Comparison of ENCODE assay signal across 1 cellular context in the genomic region with DNA sequence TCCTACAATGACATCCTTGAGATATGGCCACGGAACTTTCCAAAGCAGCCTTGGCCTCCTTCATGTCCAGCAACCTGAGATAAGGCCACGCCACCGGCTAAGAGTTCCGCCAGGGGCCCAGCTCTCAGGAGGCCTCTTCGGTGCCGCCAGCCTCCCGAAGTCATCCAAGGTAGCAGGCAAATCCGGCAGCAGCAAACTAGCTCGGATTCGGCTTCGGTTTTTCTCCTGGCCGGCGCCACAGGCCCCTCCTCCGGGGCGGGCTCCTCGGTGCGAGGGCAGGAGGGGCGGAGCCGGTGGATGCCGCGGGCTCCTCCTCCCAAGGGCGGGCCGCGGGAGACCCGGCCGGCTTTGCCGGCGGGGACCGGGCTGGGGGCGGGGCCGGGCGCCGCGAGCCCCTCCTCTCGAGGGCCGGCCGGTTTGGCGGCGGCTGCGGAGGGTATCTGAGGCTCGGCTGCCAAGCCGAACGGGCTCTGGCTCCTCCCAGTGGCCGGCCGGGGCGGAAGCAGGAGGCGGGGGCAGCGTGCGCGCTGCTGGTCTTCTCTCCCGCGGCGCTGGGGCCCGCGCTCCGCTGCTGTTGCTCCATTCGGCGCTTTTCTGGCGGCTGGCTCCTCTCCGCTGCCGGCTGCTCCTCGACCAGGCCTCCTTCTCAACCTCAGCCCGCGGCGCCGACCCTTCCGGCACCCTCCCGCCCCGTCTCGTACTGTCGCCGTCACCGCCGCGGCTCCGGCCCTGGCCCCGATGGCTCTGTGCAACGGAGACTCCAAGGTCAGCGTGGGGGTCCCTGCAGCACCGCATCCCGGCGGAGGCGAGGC.
TF ChIP-seq lines count a peak whose summit lies in the region.

Gene GMPS, plus strand, starts transcription at position 518 of the 812 bp plus-strand sequence. Its CDS starts 221 bp downstream, at position 739.

TF ChIP-seq in K562, 482 proteins besides CTCF, POLR2A, EP300 and RAD21 (continued from another document and continues in another):
- TF ChIP-seq, protein P1, sequence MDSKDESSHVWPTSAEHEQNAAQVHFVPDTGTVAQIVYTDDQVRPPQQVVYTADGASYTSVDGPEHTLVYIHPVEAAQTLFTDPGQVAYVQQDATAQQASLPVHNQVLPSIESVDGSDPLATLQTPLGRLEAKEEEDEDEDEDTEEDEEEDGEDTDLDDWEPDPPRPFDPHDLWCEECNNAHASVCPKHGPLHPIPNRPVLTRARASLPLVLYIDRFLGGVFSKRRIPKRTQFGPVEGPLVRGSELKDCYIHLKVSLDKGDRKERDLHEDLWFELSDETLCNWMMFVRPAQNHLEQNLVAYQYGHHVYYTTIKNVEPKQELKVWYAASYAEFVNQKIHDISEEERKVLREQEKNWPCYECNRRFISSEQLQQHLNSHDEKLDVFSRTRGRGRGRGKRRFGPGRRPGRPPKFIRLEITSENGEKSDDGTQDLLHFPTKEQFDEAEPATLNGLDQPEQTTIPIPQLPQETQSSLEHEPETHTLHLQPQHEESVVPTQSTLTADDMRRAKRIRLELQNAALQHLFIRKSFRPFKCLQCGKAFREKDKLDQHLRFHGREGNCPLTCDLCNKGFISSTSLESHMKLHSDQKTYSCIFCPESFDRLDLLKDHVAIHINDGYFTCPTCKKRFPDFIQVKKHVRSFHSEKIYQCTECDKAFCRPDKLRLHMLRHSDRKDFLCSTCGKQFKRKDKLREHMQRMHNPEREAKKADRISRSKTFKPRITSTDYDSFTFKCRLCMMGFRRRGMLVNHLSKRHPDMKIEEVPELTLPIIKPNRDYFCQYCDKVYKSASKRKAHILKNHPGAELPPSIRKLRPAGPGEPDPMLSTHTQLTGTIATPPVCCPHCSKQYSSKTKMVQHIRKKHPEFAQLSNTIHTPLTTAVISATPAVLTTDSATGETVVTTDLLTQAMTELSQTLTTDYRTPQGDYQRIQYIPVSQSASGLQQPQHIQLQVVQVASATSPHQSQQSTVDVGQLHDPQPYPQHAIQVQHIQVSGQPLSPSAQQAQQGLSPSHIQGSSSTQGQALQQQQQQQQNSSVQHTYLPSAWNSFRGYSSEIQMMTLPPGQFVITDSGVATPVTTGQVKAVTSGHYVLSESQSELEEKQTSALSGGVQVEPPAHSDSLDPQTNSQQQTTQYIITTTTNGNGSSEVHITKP (IDR thresholded peaks at IDR 0.05; ENCODE audit: partially characterized antibody), result no peak
- peak; percentile 43; the same call in 1 of the 2 replicates for TF ChIP-seq CREM (IDR thresholded peaks at IDR 0.05; ENCODE audit: low read depth)
- TF ChIP-seq SOX6 (IDR thresholded peaks at IDR 0.05), result 0 out of 2 replicates have a peak, but pooled peaks have one; percentile 13
- TF ChIP-seq ARID1B (IDR thresholded peaks at IDR 0.05), result no peak
- no peak for TF ChIP-seq MAFF (IDR thresholded peaks at IDR 0.05; ENCODE audit: low read length)
- no peak; the same call in 1 of the 2 replicates for TF ChIP-seq AFF4 (CRISPR knock-in tag; IDR thresholded peaks at IDR 0.05)
- 0 out of 2 replicates have a peak, but pooled peaks have one; percentile 23 for TF ChIP-seq MXI1 (IDR thresholded peaks at IDR 0.05; ENCODE audit: low read depth, low read length)
- TF ChIP-seq MTF1 (CRISPR knock-in tag; IDR thresholded peaks at IDR 0.05; ENCODE audit: borderline replicate concordance), result no peak
- TF ChIP-seq, protein P2, sequence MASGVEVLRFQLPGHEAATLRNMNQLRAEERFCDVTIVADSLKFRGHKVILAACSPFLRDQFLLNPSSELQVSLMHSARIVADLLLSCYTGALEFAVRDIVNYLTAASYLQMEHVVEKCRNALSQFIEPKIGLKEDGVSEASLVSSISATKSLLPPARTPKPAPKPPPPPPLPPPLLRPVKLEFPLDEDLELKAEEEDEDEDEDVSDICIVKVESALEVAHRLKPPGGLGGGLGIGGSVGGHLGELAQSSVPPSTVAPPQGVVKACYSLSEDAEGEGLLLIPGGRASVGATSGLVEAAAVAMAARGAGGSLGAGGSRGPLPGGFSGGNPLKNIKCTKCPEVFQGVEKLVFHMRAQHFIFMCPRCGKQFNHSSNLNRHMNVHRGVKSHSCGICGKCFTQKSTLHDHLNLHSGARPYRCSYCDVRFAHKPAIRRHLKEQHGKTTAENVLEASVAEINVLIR (CRISPR knock-in tag; IDR thresholded peaks at IDR 0.05), result no peak
- no peak for TF ChIP-seq SPI1 (IDR thresholded peaks at IDR 0.05; ENCODE audit: borderline replicate concordance, low read depth, low read length)
- peak; percentile 95 for TF ChIP-seq RB1 (IDR thresholded peaks at IDR 0.05; ENCODE audit: low read depth)
- TF ChIP-seq ZC3H8 (IDR thresholded peaks at IDR 0.05), result no peak
- peak; percentile 47 for TF ChIP-seq CXXC5 (CRISPR knock-in tag; IDR thresholded peaks at IDR 0.05)
- TF ChIP-seq MBD2 (IDR thresholded peaks at IDR 0.05; ENCODE audit: borderline replicate concordance, low read depth), result no peak
- TF ChIP-seq TAL1 (IDR thresholded peaks at IDR 0.05), result peak; percentile 19; the same call in 1 of the 2 replicates
- 0 out of 2 replicates have a peak, but pooled peaks have one; percentile 1 for TF ChIP-seq SMARCC2 (IDR thresholded peaks at IDR 0.05; ENCODE audit: low read depth)
- TF ChIP-seq TAF1 (IDR thresholded peaks at IDR 0.05; ENCODE audit: control insufficient read depth, extremely low read depth, insufficient read depth, low read length, severe bottlenecking), result peak; percentile 81
- TF ChIP-seq ZNF511 (CRISPR knock-in tag; IDR thresholded peaks at IDR 0.05), result peak; percentile 45; the same call in 1 of the 2 replicates
- TF ChIP-seq CBX1 (IDR thresholded peaks at IDR 0.05; ENCODE audit: low read depth), result no peak; the same call in 1 of the 2 replicates
- TF ChIP-seq POLR3A (IDR thresholded peaks at IDR 0.05; ENCODE audit: borderline replicate concordance, extremely low read depth, insufficient read depth, insufficient read length), result no peak
- peak in 1 of 3 experiments; percentile 85; a peak in 3 of 6 replicates for TF ChIP-seq ZBTB11 (CRISPR knock-in tag; IDR thresholded peaks at IDR 0.05)
- TF ChIP-seq PTRF (tag; IDR thresholded peaks at IDR 0.05), result no peak
- peak; percentile 13 for TF ChIP-seq RBM22 (IDR thresholded peaks at IDR 0.05; ENCODE audit: low read depth, low read length, poor library complexity, severe bottlenecking)
- TF ChIP-seq DPF2 (IDR thresholded peaks at IDR 0.05), result no peak; the same call in 1 of the 2 replicates
- no peak for TF ChIP-seq GATAD2A (IDR thresholded peaks at IDR 0.05)
- TF ChIP-seq MAFG (tag; conservative IDR thresholded peaks at IDR 0.05), result no peak
- no peak for TF ChIP-seq PTTG1 (tag; IDR thresholded peaks at IDR 0.05; ENCODE audit: low read depth)
- peak; percentile 45; the same call in 1 of the 2 replicates for TF ChIP-seq SIN3B (IDR thresholded peaks at IDR 0.05; ENCODE audit: low read depth)
- peak; percentile 13; the same call in 1 of the 2 replicates for TF ChIP-seq EGR1 (conservative IDR thresholded peaks at IDR 0.05)
- TF ChIP-seq CEBPZ (IDR thresholded peaks at IDR 0.05; ENCODE audit: borderline replicate concordance, low read depth, low read length), result no peak
- TF ChIP-seq U2AF1 (optimal IDR thresholded peaks at IDR 0.05; ENCODE audit: low read depth, low read length), result peak; percentile 92
- 0 out of 2 replicates have a peak, but pooled peaks have one; percentile 60 for TF ChIP-seq ZNF395 (CRISPR knock-in tag; IDR thresholded peaks at IDR 0.05)
